Comparison of ENCODE assay signal across 20 cellular contexts in the genomic region with DNA sequence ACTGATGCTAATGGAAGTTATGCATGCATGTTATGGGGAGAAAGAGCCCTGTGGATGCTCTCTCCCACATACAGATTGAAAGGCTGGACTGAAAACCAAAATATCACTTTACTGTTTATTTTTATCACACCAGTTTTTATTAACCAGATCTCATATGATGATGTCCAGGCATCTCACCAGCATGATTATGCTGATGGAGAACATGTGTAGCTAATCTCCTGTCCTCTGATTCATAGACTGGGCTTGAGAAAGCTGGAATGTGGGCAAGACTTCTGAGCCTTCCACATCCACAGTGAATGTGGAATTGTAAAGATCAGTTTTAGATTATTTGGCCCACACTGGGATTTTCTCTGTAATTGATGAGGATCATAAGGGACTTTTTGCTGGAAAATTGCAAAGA.
A peak's percentile ranks its signal among the peaks of the same experiment; 100 is the strongest.
DNase-seq lines count a peak whose midpoint lies in the region; ATAC-seq, FAIRE-seq and TF ChIP-seq lines count a peak whose summit lies in the region.
"Had no signal": no experiment of that assay in that cellular context is flagged by ENCODE, and none has a peak within 500 bp of the region (broad histone marks: within the 10 kb centered on the region; RNA-seq: fewer than 3 reads in every experiment).

No MANE protein-coding gene starts in this region.

- H4K20me1 ChIP-seq in hepatocyte (ENCODE audit: insufficient read depth, poor library complexity, severe bottlenecking), result no peaks in the 10 kb centered on the region

- peaks cover 5% of the 10 kb centered on the region; the same call in 1 of the 2 replicates for H3K27me3 Mint-ChIP-seq in HFFc6 (ENCODE audit: insufficient read depth)
- H3K27me3 Mint-ChIP-seq in naive thymus-derived CD8-positive, alpha-beta T cell, result peaks cover 0 to 6% (median 0%) of the 10 kb centered on the region in 5 donors
- no peaks in the 10 kb centered on the region for H3K27me3 Mint-ChIP-seq in WTC11 (ENCODE audit: low read depth)

- no peak for TF ChIP-seq POLR2A in breast epithelium (IDR thresholded peaks at IDR 0.05)

- no peaks in the 10 kb centered on the region for H3K4me1 ChIP-seq in hepatocyte (ENCODE audit: insufficient read depth)
- no peaks in the 10 kb centered on the region for H3K4me1 ChIP-seq in breast epithelium

- peak; percentile 99 for FAIRE-seq in endometrium (lab: Jason Lieb, UNC)
- FAIRE-seq: G401.6 had no signal

- no peak overlapping the region for H2AFZ ChIP-seq in hepatocyte

- ATAC-seq in naive thymus-derived CD8-positive, alpha-beta T cell, result no peak
- ATAC-seq in WTC11, result no peak
- ATAC-seq: Right ventricle myocardium inferior had no signal

- no peaks in the 10 kb centered on the region for H3K4me1 Mint-ChIP-seq in HFFc6 (ENCODE audit: low read depth)
- no peaks in the 10 kb centered on the region for H3K4me1 Mint-ChIP-seq in naive thymus-derived CD8-positive, alpha-beta T cell
- H3K4me1 Mint-ChIP-seq in WTC11, result peaks cover 3% of the 10 kb centered on the region; the same call in 1 of the 2 replicates

- H3K9me3 Mint-ChIP-seq in HFFc6 (no peaks in the 10 kb centered on the region), WTC11 (peaks cover 6% of the 10 kb centered on the region; the same call in 1 of the 2 replicates)
- H3K9me3 Mint-ChIP-seq in naive thymus-derived CD8-positive, alpha-beta T cell, result no peaks in the 10 kb centered on the region

- intact Hi-C loops in breast epithelium (cut with DNase I; ENCODE audit: low total_unique reads), result no loop called here

- DNase-seq in AG08395 (ENCODE audit: low spot score) (peak; percentile 58), HFFc6 (peak; percentile 11), hepatocyte (ENCODE audit: low spot score) (peak; percentile 23), breast epithelium (ENCODE audit: low spot score in 2 of 2) (no peak), EL (no peak), WTC11 (ENCODE audit: low spot score) (no peak)
- no peak for DNase-seq in naive thymus-derived CD8-positive, alpha-beta T cell
- DNase-seq: CD4-positive, CD25-positive, alpha-beta regulatory T cell; H7; Karpas-422; MM.1S; NCI-H1105 treated with DMSO at 0.1 percent for 48 hours; NCI-H1930; NCI-H2171 treated with DMSO at 0.1 percent for 48 hours; NCI-H510A; NCI-H82 had no signal

- H3K79me2 ChIP-seq in hepatocyte, result no peaks in the 10 kb centered on the region

- H3K27ac ChIP-seq in hepatocyte, result no peak overlapping the region
- no peak overlapping the region for H3K27ac ChIP-seq in breast epithelium
- H3K27ac ChIP-seq: 22Rv1 had no signal

- CTCF ChIA-PET in WTC11 (lab: Charles Lee), result no interaction called here

- no peaks in the 10 kb centered on the region for H3K9me2 ChIP-seq in hepatocyte (replicated peaks; ENCODE audit: insufficient read depth)

- H3K36me3 ChIP-seq in hepatocyte (replicated peaks; ENCODE audit: insufficient read depth, low read depth) (no peaks in the 10 kb centered on the region), breast epithelium (no peaks in the 10 kb centered on the region)

- no peak overlapping the region for H3K4me2 ChIP-seq in hepatocyte

- H3K27ac Mint-ChIP-seq in HFFc6 (no peak overlapping the region), WTC11 (no peak overlapping the region)
- H3K27ac Mint-ChIP-seq in naive thymus-derived CD8-positive, alpha-beta T cell, result no peak overlapping the region
- H3K27ac Mint-ChIP-seq: CD4-positive, CD25-positive, alpha-beta regulatory T cell had no signal

- H3K9me3 ChIP-seq in hepatocyte (ENCODE audit: low read depth), result no peaks in the 10 kb centered on the region
- H3K9me3 ChIP-seq in breast epithelium, result peaks cover 0 to 3% of the 10 kb centered on the region in 2 donors

- TF ChIP-seq CTCF in HFFc6 (IDR thresholded peaks at IDR 0.05) (no peak), hepatocyte (IDR thresholded peaks at IDR 0.05; ENCODE audit: poor library complexity) (no peak), breast epithelium (IDR thresholded peaks at IDR 0.05) (no peak), WTC11 (IDR thresholded peaks at IDR 0.05) (no peak)

- H3K27me3 ChIP-seq in hepatocyte (no peaks in the 10 kb centered on the region), breast epithelium (no peaks in the 10 kb centered on the region)

- H3K4me3 Mint-ChIP-seq in HFFc6 (no peak overlapping the region), WTC11 (no peak overlapping the region)
- no peak overlapping the region for H3K4me3 Mint-ChIP-seq in naive thymus-derived CD8-positive, alpha-beta T cell
- H3K4me3 Mint-ChIP-seq: CD4-positive, CD25-positive, alpha-beta regulatory T cell had no signal

- H3K36me3 Mint-ChIP-seq in HFFc6 (ENCODE audit: low read depth) (no peaks in the 10 kb centered on the region), WTC11 (no peaks in the 10 kb centered on the region)
- H3K36me3 Mint-ChIP-seq in naive thymus-derived CD8-positive, alpha-beta T cell, result no peaks in the 10 kb centered on the region
- H3K36me3 Mint-ChIP-seq: CD4-positive, CD25-positive, alpha-beta regulatory T cell had no signal

- POLR2A ChIA-PET in naive thymus-derived CD8-positive, alpha-beta T cell (lab: Charles Lee), result no interaction called here
- POLR2A ChIA-PET in WTC11 (lab: Charles Lee), result no interaction called here

- H3K4me3 ChIP-seq in hepatocyte (no peak overlapping the region), breast epithelium (no peak overlapping the region)

TF ChIP-seq in WTC11, 78 proteins besides CTCF, POLR2A, EP300 and RAD21 (continues in another document):
- TF ChIP-seq E2F4 (CRISPR knock-in tag; IDR thresholded peaks at IDR 0.05; ENCODE audit: borderline replicate concordance, low read depth) (no peak), ZNF416 (CRISPR knock-in tag; IDR thresholded peaks at IDR 0.05) (no peak), KAT7 (CRISPR knock-in tag; IDR thresholded peaks at IDR 0.05; ENCODE audit: borderline replicate concordance) (no peak), STAT6 (CRISPR knock-in tag; conservative IDR thresholded peaks at IDR 0.05; ENCODE audit: low read depth) (no peak), TP53 (CRISPR knock-in tag; IDR thresholded peaks at IDR 0.05) (no peak), E2F1 (CRISPR knock-in tag; IDR thresholded peaks at IDR 0.05) (no peak), CBFB (CRISPR knock-in tag; IDR thresholded peaks at IDR 0.05; ENCODE audit: low read depth) (no peak), SP1 (CRISPR knock-in tag; conservative IDR thresholded peaks at IDR 0.05) (no peak)
- TF ChIP-seq, protein P1, sequence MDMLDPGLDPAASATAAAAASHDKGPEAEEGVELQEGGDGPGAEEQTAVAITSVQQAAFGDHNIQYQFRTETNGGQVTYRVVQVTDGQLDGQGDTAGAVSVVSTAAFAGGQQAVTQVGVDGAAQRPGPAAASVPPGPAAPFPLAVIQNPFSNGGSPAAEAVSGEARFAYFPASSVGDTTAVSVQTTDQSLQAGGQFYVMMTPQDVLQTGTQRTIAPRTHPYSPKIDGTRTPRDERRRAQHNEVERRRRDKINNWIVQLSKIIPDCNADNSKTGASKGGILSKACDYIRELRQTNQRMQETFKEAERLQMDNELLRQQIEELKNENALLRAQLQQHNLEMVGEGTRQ (CRISPR knock-in tag; IDR thresholded peaks at IDR 0.05), result no peak

Comparison
In these comparisons a context has a peak if more than half of its experiments do, and no peak if none do; other contexts are left out.
1. DNase-seq: peak in AG08395 (single experiment), HFFc6 (single experiment) and hepatocyte (single experiment); none in breast epithelium (0 of 2), naive thymus-derived CD8-positive, alpha-beta T cell (0 of 10), EL (single experiment) and WTC11 (single experiment).